Comparison of ENCODE assay signal across 19 cellular contexts in genomic region chr3:188680189-188680588, GRCh38.
DNase-seq lines count a peak whose midpoint lies in the region; TF ChIP-seq lines count a peak whose summit lies in the region.
"Had no signal": no experiment of that assay in that cellular context is flagged by ENCODE, and none has a peak within 500 bp of the region (broad histone marks: within the 10 kb centered on the region; RNA-seq: fewer than 3 reads in every experiment).

No MANE protein-coding gene starts in this region.

- intact Hi-C loops in MCF 10A (cut with micrococcal nuclease) (no loop called here), mammary epithelial cell (cut with micrococcal nuclease) (loop anchor here (10.0 kb wide), 1 partner anchor 275 kb away; no protein-coding TSS in a partner anchor), transverse colon (cut with DNase I; ENCODE audit: low total_unique reads) (no loop called here)

- H3K27me3 Mint-ChIP-seq in MCF 10A (ENCODE audit: insufficient read depth, unreplicated experiment), result no peaks in the 10 kb centered on the region
- H3K27me3 Mint-ChIP-seq: activated naive CD8-positive, alpha-beta T cell treated with anti-CD3 and anti-CD28 coated beads, Interleukin-2, amount 50 U/mL, for 24 hours; T-helper 17 cell had no signal

- no peaks in the 10 kb centered on the region for H3K36me3 Mint-ChIP-seq in MCF 10A (ENCODE audit: insufficient read depth, unreplicated experiment)
- H3K36me3 Mint-ChIP-seq: stimulated activated effector memory CD8-positive, alpha-beta T cell treated with anti-CD3 and anti-CD28 coated beads, Interleukin-12 subunit alpha, Interleukin-12 subunit beta, amount 100 ng/mL, for 72 hours had no signal

- dilution Hi-C loops in mammary epithelial cell (cut with HindIII; ENCODE audit: low sequenced_read_pairs), result no loop called here

- H3K9ac ChIP-seq in mammary epithelial cell (ENCODE audit: insufficient read depth, low read length) (no peak overlapping the region), muscle layer of colon (ENCODE audit: low read length) (no peak overlapping the region)

- peaks cover 23% of the 10 kb centered on the region for H3K4me1 Mint-ChIP-seq in MCF 10A (ENCODE audit: insufficient read depth, unreplicated experiment)

- in situ Hi-C loops in mammary epithelial cell (cut with MboI; ENCODE audit: low sequenced_read_pairs in 2 of 2), result loop anchor here in 1 of 2 donors (25.0 kb wide), 1 partner anchor 943 kb away; the partner anchor contains the start of gene BCL6
- in situ Hi-C loops in transverse colon (cut with MboI; ENCODE audit: low pct_ligation_motif_present in 1 of 4, low pct_unique_long_range_greater_than_20kb in 1 of 4, low sequenced_read_pairs in 3 of 4), result no loop called here

- H3K9me3 Mint-ChIP-seq in MCF 10A (ENCODE audit: unreplicated experiment), result no peaks in the 10 kb centered on the region
- H3K9me3 Mint-ChIP-seq: activated naive CD8-positive, alpha-beta T cell treated with anti-CD3 and anti-CD28 coated beads, Interleukin-2, amount 50 U/mL, for 24 hours; stimulated activated effector memory CD8-positive, alpha-beta T cell treated with anti-CD3 and anti-CD28 coated beads, Interleukin-12 subunit alpha, Interleukin-12 subunit beta, amount 100 ng/mL, for 72 hours had no signal

- H3K79me2 ChIP-seq in mammary epithelial cell (ENCODE audit: insufficient read depth, low read length), result peaks cover 3% of the 10 kb centered on the region

- no peak for TF ChIP-seq POLR2A in transverse colon (IDR thresholded peaks at IDR 0.05)

- WGBS in mammary epithelial cell (ENCODE audit: low coverage, missing lambda C conversion rate), result 29% methylated on average over 1 of the region's 1 CpG
- WGBS in transverse colon (ENCODE audit: low coverage in 1 of 2), 2 donors, result 64 to 75% methylated on average over 1 of the region's 1 CpG

- H3K27ac ChIP-seq in mammary epithelial cell (ENCODE audit: insufficient read depth, low read depth, low read length), result no peak overlapping the region
- H3K27ac ChIP-seq in coronary artery, result peak overlapping the region; percentile 48 to 50
- peak overlapping the region; percentile 29 for H3K27ac ChIP-seq in muscle layer of colon (ENCODE audit: low read depth, low read length)
- peak overlapping the region; percentile 17 to 53 (median 38) for H3K27ac ChIP-seq in transverse colon

- BruUV-seq in MCF 10A (replicated peaks; lab: Mats Ljungman, UMichigan) (no TSS peak), mammary epithelial cell (replicated peaks; lab: Mats Ljungman, UMichigan) (no TSS peak)

- no peak for DNase-seq in MCF 10A (ENCODE audit: unreplicated experiment)
- no peak for DNase-seq in mammary epithelial cell
- no peak for DNase-seq in coronary artery (ENCODE audit: low spot score)
- no peak for DNase-seq in transverse colon
- no peak for DNase-seq in HK-2 (ENCODE audit: unreplicated experiment)
- DNase-seq in retina, result no peak
- no peak for DNase-seq in RKO (ENCODE audit: low spot score)
- DNase-seq: activated CD4-positive, alpha-beta T cell treated with anti-CD3 and anti-CD28 coated beads for 4 hours; activated naive CD8-positive, alpha-beta T cell treated with anti-CD3 and anti-CD28 coated beads, Interleukin-2, amount 50 U/mL, for 24 hours; activated T-cell treated with anti-CD3 and anti-CD28 coated beads, Interleukin-2, amount 50 U/mL, for 1 hour; foreskin fibroblast; NCI-H1417 treated with DMSO at 0.1 percent for 48 hours; NCI-H446 treated with DMSO at 0.1 percent for 48 hours; Peyer's patch; stimulated activated CD4-positive, alpha-beta T cell treated with anti-CD3 and anti-CD28 coated beads, Interleukin-4, amount 100 ng/mL, for 4 hours; T-helper 17 cell had no signal

- H3K4me3 ChIP-seq in mammary epithelial cell (replicated peaks in 1 of 3; ENCODE audit: insufficient read depth in 1 of 3, low read depth in 2 of 3, low read length in 3 of 3), result no peak overlapping the region
- H3K4me3 ChIP-seq in coronary artery, result peak overlapping the region; percentile 11
- H3K4me3 ChIP-seq in muscle layer of colon (ENCODE audit: low read depth in 1 of 2, low read length in 2 of 2), result no peak overlapping the region
- no peak overlapping the region for H3K4me3 ChIP-seq in transverse colon
- H3K4me3 ChIP-seq: K562, Peyer's patch had no signal

- no peaks in the 10 kb centered on the region for H4K20me1 ChIP-seq in mammary epithelial cell (ENCODE audit: insufficient read depth, low read length)

- TF ChIP-seq EP300 in transverse colon (IDR thresholded peaks at IDR 0.05; ENCODE audit: low read depth), result no peak

- H3K27me3 ChIP-seq in mammary epithelial cell (ENCODE audit: insufficient read depth, low read length) (no peaks in the 10 kb centered on the region), muscle layer of colon (ENCODE audit: control insufficient read depth in 1 of 2, insufficient read depth in 2 of 2, low read length in 2 of 2) (no peaks in the 10 kb centered on the region), transverse colon (no peaks in the 10 kb centered on the region)
- H3K27me3 ChIP-seq: Peyer's patch had no signal

- H2AFZ ChIP-seq in mammary epithelial cell (ENCODE audit: low read depth, low read length), result no peak overlapping the region

- CTCF ChIA-PET in MCF 10A (lab: Yijun Ruan, JAX) (no interaction called here), mammary epithelial cell (lab: Charles Lee; ENCODE audit: low non-redundant PET) (no interaction called here)

- no peak for TF ChIP-seq CTCF in MCF 10A (IDR thresholded peaks at IDR 0.05; ENCODE audit: unreplicated experiment)
- no peak for TF ChIP-seq CTCF in mammary epithelial cell (conservative IDR thresholded peaks at IDR 0.05 in 1 of 2, IDR thresholded peaks at IDR 0.05 in 1 of 2; ENCODE audit: extremely low read depth in 1 of 2, insufficient read depth in 1 of 2, low read depth in 1 of 2, low read length in 2 of 2)
- no peak for TF ChIP-seq CTCF in coronary artery (IDR thresholded peaks at IDR 0.05)
- no peak for TF ChIP-seq CTCF in transverse colon (IDR thresholded peaks at IDR 0.05)

- H3K9me3 ChIP-seq in mammary epithelial cell (replicated peaks; ENCODE audit: insufficient read depth, low read length) (no peaks in the 10 kb centered on the region), muscle layer of colon (ENCODE audit: low read length) (no peaks in the 10 kb centered on the region), transverse colon (no peaks in the 10 kb centered on the region)
- H3K9me3 ChIP-seq: Peyer's patch had no signal

- no peak overlapping the region for H3K4me2 ChIP-seq in mammary epithelial cell (ENCODE audit: insufficient read depth, low read depth, low read length)

- H3K27ac Mint-ChIP-seq in MCF 10A (ENCODE audit: low read depth, unreplicated experiment), result peak overlapping the region; percentile 1
- H3K27ac Mint-ChIP-seq: stimulated activated effector memory CD8-positive, alpha-beta T cell treated with anti-CD3 and anti-CD28 coated beads, Interleukin-12 subunit alpha, Interleukin-12 subunit beta, amount 100 ng/mL, for 72 hours; T-helper 17 cell had no signal

- H3K36me3 ChIP-seq in mammary epithelial cell (ENCODE audit: insufficient read depth, low read length) (no peaks in the 10 kb centered on the region), muscle layer of colon (ENCODE audit: insufficient read depth, low read length) (no peaks in the 10 kb centered on the region), transverse colon (no peaks in the 10 kb centered on the region)
- H3K36me3 ChIP-seq: Peyer's patch had no signal

- no peak overlapping the region for H3K4me3 Mint-ChIP-seq in MCF 10A (ENCODE audit: unreplicated experiment)
- H3K4me3 Mint-ChIP-seq: activated naive CD8-positive, alpha-beta T cell treated with anti-CD3 and anti-CD28 coated beads, Interleukin-2, amount 50 U/mL, for 24 hours; stimulated activated effector memory CD8-positive, alpha-beta T cell treated with anti-CD3 and anti-CD28 coated beads, Interleukin-12 subunit alpha, Interleukin-12 subunit beta, amount 100 ng/mL, for 72 hours; T-helper 17 cell had no signal

- H3K4me1 ChIP-seq in mammary epithelial cell (ENCODE audit: insufficient read depth, low read length) (peaks cover 8% of the 10 kb centered on the region), muscle layer of colon (ENCODE audit: insufficient read depth, low read length) (peaks cover 41% of the 10 kb centered on the region), transverse colon (peaks cover 0 to 31% (median 19%) of the 10 kb centered on the region in 4 donors)

- POLR2A ChIA-PET in MCF 10A (lab: Yijun Ruan, JAX), result interaction anchor here (1.8 kb wide), 1 partner anchor 8 kb away, joined by 7 read pairs; no protein-coding TSS in a partner anchor
